ENCODE assay signal across 1 cellular context in genomic region chr1:12617901-12618660, GRCh38.
A peak's percentile ranks its signal among the peaks of the same experiment; 100 is the strongest.
TF ChIP-seq lines count a peak whose summit lies in the region.

TSS of gene DHRS3 (minus strand) at chr1:12618210. CDS start at chr1:12617348, 862 bp downstream.

TF ChIP-seq in HepG2, 621 proteins besides CTCF, POLR2A, EP300 and RAD21 (continued from another document and continues in another):
- TF ChIP-seq TFE3 (CRISPR knock-in tag; IDR thresholded peaks at IDR 0.05) (peak; percentile 27; the same call in 1 of the 2 replicates), NAIF1 (CRISPR knock-in tag; IDR thresholded peaks at IDR 0.05; ENCODE audit: borderline replicate concordance) (0 out of 2 replicates have a peak, but pooled peaks have one; percentile 36), CENPT (CRISPR knock-in tag; IDR thresholded peaks at IDR 0.05; ENCODE audit: low read depth) (no peak), ZKSCAN1 (IDR thresholded peaks at IDR 0.05; ENCODE audit: low read length) (no peak), CENPX (CRISPR knock-in tag; IDR thresholded peaks at IDR 0.05) (no peak), NFIB (CRISPR knock-in tag; IDR thresholded peaks at IDR 0.05; ENCODE audit: borderline replicate concordance) (no peak), AGO2 (optimal IDR thresholded peaks at IDR 0.05; ENCODE audit: low read depth, low read length) (peak; percentile 100), ZNF282 (IDR thresholded peaks at IDR 0.05; ENCODE audit: partially characterized antibody) (no peak), RBM39 (IDR thresholded peaks at IDR 0.05; ENCODE audit: low read depth, low read length, poor library complexity, severe bottlenecking) (peak; percentile 71), NCOA1 (CRISPR knock-in tag; IDR thresholded peaks at IDR 0.05) (no peak), SAFB2 (CRISPR knock-in tag; IDR thresholded peaks at IDR 0.05; ENCODE audit: borderline replicate concordance, low read depth) (no peak; the same call in 1 of the 2 replicates), USF2 (IDR thresholded peaks at IDR 0.05; ENCODE audit: low read depth, low read length) (no peak), USF2 (CRISPR knock-in tag; IDR thresholded peaks at IDR 0.05; ENCODE audit: borderline replicate concordance) (no peak), ONECUT2 (CRISPR knock-in tag; IDR thresholded peaks at IDR 0.05) (no peak), SRSF9 (IDR thresholded peaks at IDR 0.05; ENCODE audit: borderline replicate concordance, insufficient read depth, low read depth, low read length, poor library complexity, severe bottlenecking) (no peak), ZNF33B (CRISPR knock-in tag; IDR thresholded peaks at IDR 0.05) (0 out of 2 replicates have a peak, but pooled peaks have one; percentile 7), ZBTB46 (CRISPR knock-in tag; IDR thresholded peaks at IDR 0.05; ENCODE audit: borderline replicate concordance) (0 out of 2 replicates have a peak, but pooled peaks have one; percentile 43), ZNF615 (CRISPR knock-in tag; IDR thresholded peaks at IDR 0.05; ENCODE audit: borderline replicate concordance) (peak; percentile 61; the same call in 1 of the 2 replicates), DPF2 (CRISPR knock-in tag; IDR thresholded peaks at IDR 0.05; ENCODE audit: borderline replicate concordance, low read depth) (0 out of 2 replicates have a peak, but pooled peaks have one; percentile 25), POGK (CRISPR knock-in tag; conservative IDR thresholded peaks at IDR 0.05) (no peak), MAFG (CRISPR knock-in tag; IDR thresholded peaks at IDR 0.05) (no peak), ZNF674 (CRISPR knock-in tag; IDR thresholded peaks at IDR 0.05; ENCODE audit: low read depth) (no peak), TP53 (CRISPR knock-in tag; conservative IDR thresholded peaks at IDR 0.05) (peak; percentile 96), ZNF138 (CRISPR knock-in tag; IDR thresholded peaks at IDR 0.05; ENCODE audit: low read depth) (no peak; the same call in 1 of the 2 replicates), ELF1 (CRISPR knock-in tag; IDR thresholded peaks at IDR 0.05) (peak; percentile 39; the same call in 1 of the 2 replicates), FOXO1 (CRISPR knock-in tag; IDR thresholded peaks at IDR 0.05) (no peak), ZNF546 (CRISPR knock-in tag; conservative IDR thresholded peaks at IDR 0.05) (no peak), ZNF720 (CRISPR knock-in tag; IDR thresholded peaks at IDR 0.05) (no peak), ZNF780A (CRISPR knock-in tag; IDR thresholded peaks at IDR 0.05) (no peak), ZNF354B (CRISPR knock-in tag; IDR thresholded peaks at IDR 0.05) (no peak), HNRNPH1 (optimal IDR thresholded peaks at IDR 0.05; ENCODE audit: low read depth, low read length) (no peak), ZBTB43 (CRISPR knock-in tag; conservative IDR thresholded peaks at IDR 0.05) (no peak), ZNF329 (CRISPR knock-in tag; IDR thresholded peaks at IDR 0.05; ENCODE audit: low read depth) (peak; percentile 63; the same call in 1 of the 2 replicates), ATF4 (CRISPR knock-in tag; IDR thresholded peaks at IDR 0.05) (no peak), CREM (IDR thresholded peaks at IDR 0.05) (no peak; the same call in 1 of the 2 replicates), CREM (CRISPR knock-in tag; IDR thresholded peaks at IDR 0.05) (no peak), ZKSCAN8 (CRISPR knock-in tag; IDR thresholded peaks at IDR 0.05; ENCODE audit: borderline replicate concordance) (no peak), ZSCAN30 (CRISPR knock-in tag; IDR thresholded peaks at IDR 0.05) (no peak; the same call in 1 of the 2 replicates), ZFP36L1 (CRISPR knock-in tag; IDR thresholded peaks at IDR 0.05) (no peak; the same call in 1 of the 2 replicates), ZNF766 (CRISPR knock-in tag; IDR thresholded peaks at IDR 0.05; ENCODE audit: borderline replicate concordance) (no peak), AFF4 (CRISPR knock-in tag; IDR thresholded peaks at IDR 0.05) (peak; percentile 14), ELK4 (CRISPR knock-in tag; IDR thresholded peaks at IDR 0.05; ENCODE audit: borderline replicate concordance) (no peak), ZNF10 (CRISPR knock-in tag; IDR thresholded peaks at IDR 0.05; ENCODE audit: borderline replicate concordance, low read depth) (no peak), BCL3 (CRISPR knock-in tag; IDR thresholded peaks at IDR 0.05) (no peak; the same call in 1 of the 2 replicates), ZNF12 (CRISPR knock-in tag; IDR thresholded peaks at IDR 0.05) (0 out of 2 replicates have a peak, but pooled peaks have one; percentile 9), PRMT3 (CRISPR knock-in tag; IDR thresholded peaks at IDR 0.05; ENCODE audit: borderline replicate concordance, low read depth) (no peak)
